Comparison of ENCODE assay signal across 8 cellular contexts in genomic region chr5:34778451-34778850, GRCh38.
"Had no signal": no experiment of that assay in that cellular context is flagged by ENCODE, and none has a peak within 500 bp of the region (broad histone marks: within the 10 kb centered on the region; RNA-seq: fewer than 3 reads in every experiment).

No MANE protein-coding gene starts in this region.

- H3K27ac Mint-ChIP-seq: IgD-negative memory B cell had no signal

- DNase-seq: IMR-90, KBM-7, KG1 had no signal

- H3K36me3 Mint-ChIP-seq: IgD-negative memory B cell had no signal

- H3K27ac ChIP-seq: HL-60, KMS-11 had no signal

- ATAC-seq: HepG2 had no signal

- FAIRE-seq: HepG2, HTR-8/SVneo had no signal

- H3K4me3 Mint-ChIP-seq: IgD-negative memory B cell had no signal

- H3K9ac ChIP-seq: KMS-11 had no signal

- H3K4me2 ChIP-seq: KMS-11 had no signal

- H3K4me1 Mint-ChIP-seq: IgD-negative memory B cell had no signal
